ENCODE assay signal across 1 cellular context in the genomic region with DNA sequence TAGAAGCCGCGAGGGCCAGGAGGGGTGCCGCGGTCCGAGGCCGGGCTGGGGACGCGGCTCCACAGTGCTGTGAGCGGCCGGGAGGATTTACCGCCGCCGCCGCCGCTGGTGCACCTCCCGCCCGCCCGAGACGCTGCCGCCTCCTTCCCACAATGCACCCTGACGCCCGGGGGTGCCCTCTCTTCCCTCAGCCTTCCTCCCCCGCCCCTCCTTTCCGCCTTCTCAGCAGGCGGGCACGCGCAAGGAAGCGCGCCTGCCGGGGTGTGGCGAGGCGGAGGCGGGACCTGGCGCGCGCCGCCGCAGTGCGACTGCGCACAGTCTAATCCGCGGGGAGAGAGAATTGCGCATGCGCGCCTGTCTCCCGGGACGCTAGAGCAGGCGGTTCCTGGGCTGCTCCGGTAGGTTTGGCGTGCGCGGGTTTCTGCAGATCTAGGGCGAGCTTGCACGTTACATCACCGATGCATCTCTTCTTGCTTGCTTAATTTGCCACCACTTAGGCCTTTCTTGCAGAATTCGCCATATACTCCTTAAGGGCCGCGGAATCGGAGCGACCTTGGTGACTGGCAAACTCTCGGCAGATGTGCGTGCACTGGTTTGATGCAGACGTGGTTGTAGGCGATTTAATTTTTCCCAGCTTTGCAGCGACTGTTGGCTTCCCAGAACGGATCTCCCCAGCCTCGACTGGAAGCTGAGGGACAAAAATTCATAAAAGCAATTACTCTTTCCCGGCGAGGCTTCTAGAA.
TF ChIP-seq lines count a peak whose summit lies in the region.

A gene (plus strand): TSS at position 347 of the 743 bp plus-strand sequence. CDS start 506 bp downstream, outside the sequence.
A gene with protein sequence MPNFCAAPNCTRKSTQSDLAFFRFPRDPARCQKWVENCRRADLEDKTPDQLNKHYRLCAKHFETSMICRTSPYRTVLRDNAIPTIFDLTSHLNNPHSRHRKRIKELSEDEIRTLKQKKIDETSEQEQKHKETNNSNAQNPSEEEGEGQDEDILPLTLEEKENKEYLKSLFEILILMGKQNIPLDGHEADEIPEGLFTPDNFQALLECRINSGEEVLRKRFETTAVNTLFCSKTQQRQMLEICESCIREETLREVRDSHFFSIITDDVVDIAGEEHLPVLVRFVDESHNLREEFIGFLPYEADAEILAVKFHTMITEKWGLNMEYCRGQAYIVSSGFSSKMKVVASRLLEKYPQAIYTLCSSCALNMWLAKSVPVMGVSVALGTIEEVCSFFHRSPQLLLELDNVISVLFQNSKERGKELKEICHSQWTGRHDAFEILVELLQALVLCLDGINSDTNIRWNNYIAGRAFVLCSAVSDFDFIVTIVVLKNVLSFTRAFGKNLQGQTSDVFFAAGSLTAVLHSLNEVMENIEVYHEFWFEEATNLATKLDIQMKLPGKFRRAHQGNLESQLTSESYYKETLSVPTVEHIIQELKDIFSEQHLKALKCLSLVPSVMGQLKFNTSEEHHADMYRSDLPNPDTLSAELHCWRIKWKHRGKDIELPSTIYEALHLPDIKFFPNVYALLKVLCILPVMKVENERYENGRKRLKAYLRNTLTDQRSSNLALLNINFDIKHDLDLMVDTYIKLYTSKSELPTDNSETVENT (minus strand): TSS at position 156 of the 743 bp plus-strand sequence. CDS start 296 bp downstream, outside the sequence.

TF ChIP-seq in PFSK-1, 5 proteins besides CTCF, POLR2A, EP300 and RAD21 (continued from another document):
- TF ChIP-seq, protein P1, sequence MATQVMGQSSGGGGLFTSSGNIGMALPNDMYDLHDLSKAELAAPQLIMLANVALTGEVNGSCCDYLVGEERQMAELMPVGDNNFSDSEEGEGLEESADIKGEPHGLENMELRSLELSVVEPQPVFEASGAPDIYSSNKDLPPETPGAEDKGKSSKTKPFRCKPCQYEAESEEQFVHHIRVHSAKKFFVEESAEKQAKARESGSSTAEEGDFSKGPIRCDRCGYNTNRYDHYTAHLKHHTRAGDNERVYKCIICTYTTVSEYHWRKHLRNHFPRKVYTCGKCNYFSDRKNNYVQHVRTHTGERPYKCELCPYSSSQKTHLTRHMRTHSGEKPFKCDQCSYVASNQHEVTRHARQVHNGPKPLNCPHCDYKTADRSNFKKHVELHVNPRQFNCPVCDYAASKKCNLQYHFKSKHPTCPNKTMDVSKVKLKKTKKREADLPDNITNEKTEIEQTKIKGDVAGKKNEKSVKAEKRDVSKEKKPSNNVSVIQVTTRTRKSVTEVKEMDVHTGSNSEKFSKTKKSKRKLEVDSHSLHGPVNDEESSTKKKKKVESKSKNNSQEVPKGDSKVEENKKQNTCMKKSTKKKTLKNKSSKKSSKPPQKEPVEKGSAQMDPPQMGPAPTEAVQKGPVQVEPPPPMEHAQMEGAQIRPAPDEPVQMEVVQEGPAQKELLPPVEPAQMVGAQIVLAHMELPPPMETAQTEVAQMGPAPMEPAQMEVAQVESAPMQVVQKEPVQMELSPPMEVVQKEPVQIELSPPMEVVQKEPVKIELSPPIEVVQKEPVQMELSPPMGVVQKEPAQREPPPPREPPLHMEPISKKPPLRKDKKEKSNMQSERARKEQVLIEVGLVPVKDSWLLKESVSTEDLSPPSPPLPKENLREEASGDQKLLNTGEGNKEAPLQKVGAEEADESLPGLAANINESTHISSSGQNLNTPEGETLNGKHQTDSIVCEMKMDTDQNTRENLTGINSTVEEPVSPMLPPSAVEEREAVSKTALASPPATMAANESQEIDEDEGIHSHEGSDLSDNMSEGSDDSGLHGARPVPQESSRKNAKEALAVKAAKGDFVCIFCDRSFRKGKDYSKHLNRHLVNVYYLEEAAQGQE (IDR thresholded peaks at IDR 0.05; ENCODE audit: insufficient read depth in 1 of 2, low read depth in 2 of 2, low read length in 2 of 2), result no peak; a peak in 1 of 4 replicates
